Comparison of ENCODE assay signal across 12 cellular contexts in genomic region chr12:104426926-104427546, GRCh38. TPM values are rescaled to one million over a fixed set of nuclear protein-coding genes. Genes with fewer than 3 reads are reported as not detected.
DNase-seq lines count a peak whose midpoint lies in the region; ATAC-seq and TF ChIP-seq lines count a peak whose summit lies in the region.
"Had no signal": no experiment of that assay in that cellular context is flagged by ENCODE, and none has a peak within 500 bp of the region (broad histone marks: within the 10 kb centered on the region; RNA-seq: fewer than 3 reads in every experiment).

No MANE protein-coding gene starts in this region.

- H3K36me3 Mint-ChIP-seq in activated CD8-positive, alpha-beta T cell treated with anti-CD3 and anti-CD28 coated beads for 36 hours (ENCODE audit: low read depth), result peaks cover 2% of the 10 kb centered on the region
- H3K36me3 Mint-ChIP-seq in activated CD8-positive, alpha-beta T cell treated with anti-CD3 and anti-CD28 coated beads, Interleukin-2, amount 10 ng/mL, durations not matched to agents 7 days and 5 days (ENCODE audit: low read depth), result peaks cover 2% of the 10 kb centered on the region
- no peaks in the 10 kb centered on the region for H3K36me3 Mint-ChIP-seq in activated T-helper 17 cell treated with anti-CD3 and anti-CD28 coated beads, Interleukin-2, amount 50 U/mL, for 72 hours (ENCODE audit: low read depth)
- H3K36me3 Mint-ChIP-seq: mesothelial cell of epicardium had no signal

- CTCF ChIA-PET in activated CD8-positive, alpha-beta T cell treated with anti-CD3 and anti-CD28 coated beads for 36 hours (lab: Charles Lee), result interaction anchor here (1.4 kb wide), 1 partner anchor 45 kb away, joined by 7 read pairs; no protein-coding TSS in a partner anchor
- CTCF ChIA-PET in activated CD8-positive, alpha-beta T cell treated with anti-CD3 and anti-CD28 coated beads, Interleukin-2, amount 10 ng/mL, durations not matched to agents 7 days and 5 days (lab: Charles Lee), result interaction anchor here (1.5 kb wide), 1 partner anchor 31 kb away, joined by 7 read pairs; no protein-coding TSS in a partner anchor

- peaks cover 16% of the 10 kb centered on the region for H3K4me1 Mint-ChIP-seq in activated CD8-positive, alpha-beta T cell treated with anti-CD3 and anti-CD28 coated beads for 36 hours (ENCODE audit: low read depth)
- H3K4me1 Mint-ChIP-seq in activated CD8-positive, alpha-beta T cell treated with anti-CD3 and anti-CD28 coated beads, Interleukin-2, amount 10 ng/mL, durations not matched to agents 7 days and 5 days (ENCODE audit: low read depth), result peaks cover under 1% of the 10 kb centered on the region
- H3K4me1 Mint-ChIP-seq in activated T-helper 17 cell treated with anti-CD3 and anti-CD28 coated beads, Interleukin-2, amount 50 U/mL, for 72 hours, result no peaks in the 10 kb centered on the region

- POLR2A ChIA-PET in activated CD8-positive, alpha-beta T cell treated with anti-CD3 and anti-CD28 coated beads for 36 hours (lab: Charles Lee), result no interaction called here
- POLR2A ChIA-PET in activated CD8-positive, alpha-beta T cell treated with anti-CD3 and anti-CD28 coated beads, Interleukin-2, amount 10 ng/mL, durations not matched to agents 7 days and 5 days (lab: Charles Lee), result no interaction called here

- H3K4me1 ChIP-seq in RWPE2 (ENCODE audit: insufficient read depth, poor library complexity, severe bottlenecking), result peaks cover 6% of the 10 kb centered on the region

- no peaks in the 10 kb centered on the region for H3K9me3 ChIP-seq in RWPE2 (ENCODE audit: severe bottlenecking)

- TF ChIP-seq CTCF in activated CD8-positive, alpha-beta T cell treated with anti-CD3 and anti-CD28 coated beads for 36 hours (IDR thresholded peaks at IDR 0.05), result no peak
- no peak for TF ChIP-seq CTCF in RWPE2 (IDR thresholded peaks at IDR 0.05; ENCODE audit: poor library complexity, severe bottlenecking)

- H3K27ac ChIP-seq in RWPE2 (ENCODE audit: poor library complexity, severe bottlenecking), result no peak overlapping the region
- H3K27ac ChIP-seq: VCaP had no signal

- H3K36me3 ChIP-seq in RWPE2 (ENCODE audit: low read depth), result no peaks in the 10 kb centered on the region

- no peaks in the 10 kb centered on the region for H3K27me3 Mint-ChIP-seq in activated CD8-positive, alpha-beta T cell treated with anti-CD3 and anti-CD28 coated beads for 36 hours
- H3K27me3 Mint-ChIP-seq in activated CD8-positive, alpha-beta T cell treated with anti-CD3 and anti-CD28 coated beads, Interleukin-2, amount 10 ng/mL, durations not matched to agents 7 days and 5 days (ENCODE audit: low read depth), result peaks cover 7% of the 10 kb centered on the region
- no peaks in the 10 kb centered on the region for H3K27me3 Mint-ChIP-seq in activated T-helper 17 cell treated with anti-CD3 and anti-CD28 coated beads, Interleukin-2, amount 50 U/mL, for 72 hours

- peak; percentile 52 for ATAC-seq in activated CD8-positive, alpha-beta T cell treated with anti-CD3 and anti-CD28 coated beads for 36 hours
- ATAC-seq in activated CD8-positive, alpha-beta T cell treated with anti-CD3 and anti-CD28 coated beads, Interleukin-2, amount 10 ng/mL, durations not matched to agents 7 days and 5 days, result no peak
- ATAC-seq in RWPE2 (ENCODE audit: low read depth) (peak; percentile 84), HG02588 (IDR thresholded peaks at IDR 0.05; ENCODE audit: unreplicated experiment) (no peak), HG03045 (IDR thresholded peaks at IDR 0.05; ENCODE audit: unreplicated experiment) (no peak)
- peak; percentile 32 for ATAC-seq in stimulated activated naive CD8-positive, alpha-beta T cell treated with anti-CD3 and anti-CD28 coated beads, Interleukin-15, Interleukin-2, amounts not matched to agents 100 U/mL and 50 U/mL, for 24 hours
- no peak for ATAC-seq in activated T-helper 17 cell treated with anti-CD3 and anti-CD28 coated beads, Interleukin-2, amount 50 U/mL, for 72 hours (replicated peaks)

- H3K27me3 ChIP-seq in RWPE2 (ENCODE audit: insufficient read depth, poor library complexity, severe bottlenecking), result no peaks in the 10 kb centered on the region

- no peak for DNase-seq in activated CD8-positive, alpha-beta T cell treated with anti-CD3 and anti-CD28 coated beads for 36 hours
- DNase-seq in activated CD8-positive, alpha-beta T cell treated with anti-CD3 and anti-CD28 coated beads, Interleukin-2, amount 10 ng/mL, durations not matched to agents 7 days and 5 days, result no peak
- DNase-seq in RWPE2 (ENCODE audit: low spot score), result no peak
- DNase-seq in fibroblast of gingiva (ENCODE audit: low read depth), result peak; percentile 27
- DNase-seq in stimulated activated naive CD8-positive, alpha-beta T cell treated with anti-CD3 and anti-CD28 coated beads, Interleukin-15, Interleukin-2, amounts not matched to agents 100 U/mL and 50 U/mL, for 24 hours, result no peak
- DNase-seq: cortex of kidney, retina had no signal

- peaks cover 11% of the 10 kb centered on the region for H3K9me3 Mint-ChIP-seq in activated CD8-positive, alpha-beta T cell treated with anti-CD3 and anti-CD28 coated beads for 36 hours
- peaks cover 8% of the 10 kb centered on the region for H3K9me3 Mint-ChIP-seq in activated CD8-positive, alpha-beta T cell treated with anti-CD3 and anti-CD28 coated beads, Interleukin-2, amount 10 ng/mL, durations not matched to agents 7 days and 5 days (ENCODE audit: insufficient read depth)
- no peaks in the 10 kb centered on the region for H3K9me3 Mint-ChIP-seq in activated T-helper 17 cell treated with anti-CD3 and anti-CD28 coated beads, Interleukin-2, amount 50 U/mL, for 72 hours

- H3K27ac Mint-ChIP-seq in activated CD8-positive, alpha-beta T cell treated with anti-CD3 and anti-CD28 coated beads for 36 hours, result peak overlapping the region; percentile 52
- H3K27ac Mint-ChIP-seq in activated CD8-positive, alpha-beta T cell treated with anti-CD3 and anti-CD28 coated beads, Interleukin-2, amount 10 ng/mL, durations not matched to agents 7 days and 5 days, result no peak overlapping the region
- H3K27ac Mint-ChIP-seq in activated T-helper 17 cell treated with anti-CD3 and anti-CD28 coated beads, Interleukin-2, amount 50 U/mL, for 72 hours, result no peak overlapping the region
- H3K27ac Mint-ChIP-seq: mesothelial cell of epicardium had no signal

- intact Hi-C loops in activated CD8-positive, alpha-beta T cell treated with anti-CD3 and anti-CD28 coated beads for 36 hours (cut with micrococcal nuclease), result no loop called here

- no peak overlapping the region for H3K4me3 Mint-ChIP-seq in activated CD8-positive, alpha-beta T cell treated with anti-CD3 and anti-CD28 coated beads for 36 hours
- H3K4me3 Mint-ChIP-seq in activated CD8-positive, alpha-beta T cell treated with anti-CD3 and anti-CD28 coated beads, Interleukin-2, amount 10 ng/mL, durations not matched to agents 7 days and 5 days, result no peak overlapping the region
- no peak overlapping the region for H3K4me3 Mint-ChIP-seq in activated T-helper 17 cell treated with anti-CD3 and anti-CD28 coated beads, Interleukin-2, amount 50 U/mL, for 72 hours
- H3K4me3 Mint-ChIP-seq: mesothelial cell of epicardium had no signal

- H3K4me3 ChIP-seq in RWPE2 (ENCODE audit: severe bottlenecking), result no peak overlapping the region

RNA-seq across cellular contexts. Expression of gene CHST11, which starts 29.7 kb away (rescaled TPM):
- total RNA-seq in activated CD8-positive, alpha-beta T cell treated with anti-CD3 and anti-CD28 coated beads for 36 hours, result 10 to 100 TPM; 30.9 to 33.9 TPM
- total RNA-seq in activated CD8-positive, alpha-beta T cell treated with anti-CD3 and anti-CD28 coated beads, Interleukin-2, amount 10 ng/mL, durations not matched to agents 7 days and 5 days, result 10 to 100 TPM; 82.1 to 85.2 TPM
- 10 to 100 TPM; 36.2 to 61.7 TPM for total RNA-seq in activated T-helper 17 cell treated with anti-CD3 and anti-CD28 coated beads, Interleukin-2, amount 50 U/mL, for 72 hours

Comparison
In these comparisons a context has a peak if more than half of its experiments do, and no peak if none do; other contexts are left out.
1. ATAC-seq: peak in activated CD8-positive, alpha-beta T cell treated with anti-CD3 and anti-CD28 coated beads for 36 hours (single experiment), RWPE2 (single experiment) and stimulated activated naive CD8-positive, alpha-beta T cell treated with anti-CD3 and anti-CD28 coated beads, Interleukin-15, Interleukin-2, amounts not matched to agents 100 U/mL and 50 U/mL, for 24 hours (single experiment); none in activated CD8-positive, alpha-beta T cell treated with anti-CD3 and anti-CD28 coated beads, Interleukin-2, amount 10 ng/mL, durations not matched to agents 7 days and 5 days (single experiment), activated T-helper 17 cell treated with anti-CD3 and anti-CD28 coated beads, Interleukin-2, amount 50 U/mL, for 72 hours (single experiment), HG02588 (single experiment) and HG03045 (single experiment).